11 cellular contexts compared by ENCODE assay signal in genomic region chr10:68902382-68902781, GRCh38. TPM values are rescaled to one million over a fixed set of nuclear protein-coding genes. Genes with fewer than 3 reads are reported as not detected.
DNase-seq lines count a peak whose midpoint lies in the region; ATAC-seq and TF ChIP-seq lines count a peak whose summit lies in the region.
"Had no signal": no experiment of that assay in that cellular context is flagged by ENCODE, and none has a peak within 500 bp of the region (broad histone marks: within the 10 kb centered on the region; RNA-seq: fewer than 3 reads in every experiment).

No MANE protein-coding gene starts in this region.

- H3K27ac Mint-ChIP-seq in stimulated activated naive CD8-positive, alpha-beta T cell treated with anti-CD3 and anti-CD28 coated beads, Interleukin-15, Interleukin-2, amounts not matched to agents 100 ng/mL and 50 ng/mL, for 24 hours: peak overlapping the region; percentile 56
- peak overlapping the region; percentile 30 for H3K27ac Mint-ChIP-seq in activated naive CD8-positive, alpha-beta T cell treated with anti-CD3 and anti-CD28 coated beads for 36 hours

- no peak for DNase-seq in stimulated activated naive CD8-positive, alpha-beta T cell treated with anti-CD3 and anti-CD28 coated beads, Interleukin-15, Interleukin-2, amounts not matched to agents 100 U/mL and 50 U/mL, for 24 hours
- no peak for DNase-seq in activated naive CD8-positive, alpha-beta T cell treated with anti-CD3 and anti-CD28 coated beads for 36 hours
- DNase-seq in lower lobe of right lung: no peak
- DNase-seq in cerebellar nuclear complex (lab: John Stamatoyannopoulos, UW): no peak
- DNase-seq: activated CD4-positive, alpha-beta T cell treated with anti-CD3 and anti-CD28 coated beads, Interleukin-2, amount 50 U/mL, for 4 hours; H7; NCI-H2081 had no signal

- H3K4me1 Mint-ChIP-seq in stimulated activated naive CD8-positive, alpha-beta T cell treated with anti-CD3 and anti-CD28 coated beads, Interleukin-15, Interleukin-2, amounts not matched to agents 100 ng/mL and 50 ng/mL, for 24 hours (ENCODE audit: low read depth): peaks cover 57% of the 10 kb centered on the region
- H3K4me1 Mint-ChIP-seq in activated naive CD8-positive, alpha-beta T cell treated with anti-CD3 and anti-CD28 coated beads for 36 hours: peaks cover 46% of the 10 kb centered on the region

- no peak overlapping the region for H3K27ac ChIP-seq in lower lobe of right lung

- no peak for ATAC-seq in stimulated activated naive CD8-positive, alpha-beta T cell treated with anti-CD3 and anti-CD28 coated beads, Interleukin-15, Interleukin-2, amounts not matched to agents 100 U/mL and 50 U/mL, for 24 hours
- ATAC-seq in lower lobe of right lung: no peak
- no peak for ATAC-seq in esophagus mucosa
- no peak for ATAC-seq in GM21576 (IDR thresholded peaks at IDR 0.05; ENCODE audit: unreplicated experiment)
- ATAC-seq in GM21619 (IDR thresholded peaks at IDR 0.05; ENCODE audit: unreplicated experiment): no peak

- intact Hi-C loops in lower lobe of right lung (cut with DNase I): no loop called here

- peaks cover 22% of the 10 kb centered on the region for H3K4me1 ChIP-seq in lower lobe of right lung

- peaks cover 9% of the 10 kb centered on the region for H3K36me3 ChIP-seq in lower lobe of right lung

- no peaks in the 10 kb centered on the region for H3K9me3 ChIP-seq in lower lobe of right lung

- no peaks in the 10 kb centered on the region for H3K27me3 Mint-ChIP-seq in stimulated activated naive CD8-positive, alpha-beta T cell treated with anti-CD3 and anti-CD28 coated beads, Interleukin-15, Interleukin-2, amounts not matched to agents 100 ng/mL and 50 ng/mL, for 24 hours
- peaks cover 4% of the 10 kb centered on the region for H3K27me3 Mint-ChIP-seq in activated naive CD8-positive, alpha-beta T cell treated with anti-CD3 and anti-CD28 coated beads for 36 hours

- H3K4me3 ChIP-seq in lower lobe of right lung: peak overlapping the region; percentile 96

- peak overlapping the region; percentile 98 for H3K4me3 Mint-ChIP-seq in stimulated activated naive CD8-positive, alpha-beta T cell treated with anti-CD3 and anti-CD28 coated beads, Interleukin-15, Interleukin-2, amounts not matched to agents 100 ng/mL and 50 ng/mL, for 24 hours
- peak overlapping the region; percentile 89 for H3K4me3 Mint-ChIP-seq in activated naive CD8-positive, alpha-beta T cell treated with anti-CD3 and anti-CD28 coated beads for 36 hours

- H3K36me3 Mint-ChIP-seq in stimulated activated naive CD8-positive, alpha-beta T cell treated with anti-CD3 and anti-CD28 coated beads, Interleukin-15, Interleukin-2, amounts not matched to agents 100 ng/mL and 50 ng/mL, for 24 hours (ENCODE audit: low read depth): peaks cover 39% of the 10 kb centered on the region
- peaks cover 36% of the 10 kb centered on the region for H3K36me3 Mint-ChIP-seq in activated naive CD8-positive, alpha-beta T cell treated with anti-CD3 and anti-CD28 coated beads for 36 hours

- no peaks in the 10 kb centered on the region for H3K9me3 Mint-ChIP-seq in stimulated activated naive CD8-positive, alpha-beta T cell treated with anti-CD3 and anti-CD28 coated beads, Interleukin-15, Interleukin-2, amounts not matched to agents 100 ng/mL and 50 ng/mL, for 24 hours
- H3K9me3 Mint-ChIP-seq in activated naive CD8-positive, alpha-beta T cell treated with anti-CD3 and anti-CD28 coated beads for 36 hours: no peaks in the 10 kb centered on the region

- H3K27me3 ChIP-seq in lower lobe of right lung (ENCODE audit: low read depth): no peaks in the 10 kb centered on the region

- no peak for TF ChIP-seq CTCF in lower lobe of right lung (IDR thresholded peaks at IDR 0.05)

RNA-seq across cellular contexts. Expression of gene DDX50, which starts 1.3 kb away (rescaled TPM):
- total RNA-seq in activated naive CD8-positive, alpha-beta T cell treated with anti-CD3 and anti-CD28 coated beads for 36 hours: 10 to 100 TPM; 74.1 to 79.1 TPM
- total RNA-seq in lower lobe of right lung (29.3 TPM), esophagus mucosa (25.2 TPM)

RNA-seq across cellular contexts. Expression of gene DDX21, which starts 53.6 kb away (rescaled TPM):
- 100 to 1,000 TPM; 306 to 308 TPM for total RNA-seq in activated naive CD8-positive, alpha-beta T cell treated with anti-CD3 and anti-CD28 coated beads for 36 hours
- total RNA-seq in lower lobe of right lung: 43.4 TPM
- total RNA-seq in esophagus mucosa: 67.2 TPM
